ENCODE assay signal across 8 cellular contexts in the genomic region with DNA sequence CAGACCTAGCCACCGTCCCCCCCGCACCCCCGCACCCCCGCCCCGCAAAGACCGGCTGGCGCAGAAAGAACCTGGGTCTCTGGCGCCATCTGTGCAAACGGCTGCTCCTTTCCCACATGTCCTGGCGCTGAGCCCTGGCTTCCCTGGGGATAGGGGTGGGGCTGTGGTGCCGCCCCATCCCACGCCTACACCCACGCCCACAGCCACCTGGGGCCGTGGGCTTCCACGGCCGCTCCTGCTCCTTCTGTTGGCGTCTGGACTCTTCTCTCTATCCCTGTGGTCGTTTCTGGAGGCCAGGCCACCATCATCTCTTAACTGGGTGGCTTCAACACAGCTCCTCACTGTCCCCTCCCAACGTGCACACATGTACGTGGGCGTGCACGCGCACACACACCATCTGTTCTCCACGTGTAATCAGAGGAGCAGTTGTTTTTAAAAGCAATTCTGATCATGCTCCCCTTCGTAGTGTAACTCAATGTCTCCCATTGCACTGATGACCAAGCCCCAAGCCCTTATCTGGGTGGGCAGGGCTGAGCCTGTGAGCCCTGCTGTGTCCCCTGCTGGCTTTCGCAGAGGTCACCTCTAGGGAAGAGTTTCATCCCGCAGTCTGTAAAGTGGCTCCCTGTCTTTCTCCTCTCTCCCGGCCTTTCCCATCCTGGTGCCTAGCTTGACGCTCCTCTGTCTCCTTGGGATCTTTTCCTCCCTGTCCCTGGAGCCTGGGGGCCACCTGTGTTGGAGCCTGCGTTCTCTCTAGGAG. TPM values are rescaled to one million over a fixed set of nuclear protein-coding genes. Genes with fewer than 3 reads are reported as not detected.
DNase-seq lines count a peak whose midpoint lies in the region; ATAC-seq, FAIRE-seq and TF ChIP-seq lines count a peak whose summit lies in the region.

No MANE protein-coding gene starts in this region.

- peak overlapping the region; percentile 72 for H3K4me2 ChIP-seq in hepatocyte

- no peak overlapping the region for H3K27ac ChIP-seq in 22Rv1
- no peak overlapping the region for H3K27ac ChIP-seq in hepatocyte

- no peak overlapping the region for H3K4me3 ChIP-seq in hepatocyte

- H3K36me3 ChIP-seq in hepatocyte (replicated peaks; ENCODE audit: insufficient read depth, low read depth): no peaks in the 10 kb centered on the region

- no peaks in the 10 kb centered on the region for H3K27me3 Mint-ChIP-seq in T-helper 17 cell

- H3K27ac Mint-ChIP-seq in T-helper 17 cell: peak overlapping the region; percentile 95

- H3K9me2 ChIP-seq in hepatocyte (replicated peaks; ENCODE audit: insufficient read depth): no peaks in the 10 kb centered on the region

- H3K4me1 Mint-ChIP-seq in T-helper 17 cell: peaks cover 35% of the 10 kb centered on the region

- TF ChIP-seq POLR2A in GM12891 (IDR thresholded peaks at IDR 0.05; ENCODE audit: low read depth, low read length): no peak

- H4K20me1 ChIP-seq in hepatocyte (ENCODE audit: insufficient read depth, poor library complexity, severe bottlenecking): no peaks in the 10 kb centered on the region

- peaks cover 11% of the 10 kb centered on the region for H3K36me3 Mint-ChIP-seq in T-helper 17 cell (ENCODE audit: low read depth)

- peaks cover 23% of the 10 kb centered on the region for H3K27me3 ChIP-seq in hepatocyte

- peak overlapping the region; percentile 71 for H3K4me3 Mint-ChIP-seq in T-helper 17 cell

- no peaks in the 10 kb centered on the region for H3K4me1 ChIP-seq in hepatocyte (ENCODE audit: insufficient read depth)

- TF ChIP-seq CTCF in 22Rv1 (IDR thresholded peaks at IDR 0.05): peak; percentile 65
- TF ChIP-seq CTCF in hepatocyte (IDR thresholded peaks at IDR 0.05; ENCODE audit: poor library complexity): no peak

- peak; percentile 38 for FAIRE-seq in GM12891 (lab: Jason Lieb, UNC)

- WGBS in hepatocyte (ENCODE audit: low lambda C conversion rate, missing lambda C conversion rate): 30% methylated on average over 28 of the region's 30 CpGs

- H2AFZ ChIP-seq in hepatocyte: no peak overlapping the region

- DNase-seq in GM12891 (ENCODE audit: insufficient read length, low spot score) (no peak), T-helper 17 cell (no peak), hepatocyte (ENCODE audit: low spot score) (no peak), middle frontal gyrus (ENCODE audit: extremely low spot score, low spot score) (no peak), superior temporal gyrus (ENCODE audit: extremely low spot score) (no peak)

- no peaks in the 10 kb centered on the region for H3K79me2 ChIP-seq in hepatocyte

- ATAC-seq in T-helper 17 cell: no peak
- ATAC-seq in GM21528 (IDR thresholded peaks at IDR 0.05; ENCODE audit: low FRiP score, unreplicated experiment): no peak
- no peak for ATAC-seq in GM21447 (IDR thresholded peaks at IDR 0.05; ENCODE audit: unreplicated experiment)

- H3K9me3 ChIP-seq in T-helper 17 cell (ENCODE audit: control insufficient read depth, low read length, poor library complexity, severe bottlenecking): no peaks in the 10 kb centered on the region
- no peaks in the 10 kb centered on the region for H3K9me3 ChIP-seq in hepatocyte (ENCODE audit: low read depth)

TF ChIP-seq in GM12891, 5 proteins besides CTCF, POLR2A, EP300 and RAD21:
- TF ChIP-seq PAX5 (IDR thresholded peaks at IDR 0.05; ENCODE audit: insufficient read depth, low read length, severe bottlenecking): no peak
- no peak for TF ChIP-seq POLR2AphosphoS5 (IDR thresholded peaks at IDR 0.05; ENCODE audit: low read depth, low read length)
- TF ChIP-seq SPI1 (IDR thresholded peaks at IDR 0.05; ENCODE audit: low read depth, low read length): no peak
- TF ChIP-seq POU2F2 (IDR thresholded peaks at IDR 0.05; ENCODE audit: low read depth, low read length): no peak
- TF ChIP-seq TAF1 (IDR thresholded peaks at IDR 0.05; ENCODE audit: low read depth, low read length): no peak
TF ChIP-seq in GM12891: peak in this region for 0.

RNA-seq across cellular contexts. Expression of a gene that starts 31.9 kb away (rescaled TPM):
- 7.4 TPM for polyA plus RNA-seq in GM12891 (2012; ENCODE audit: low read depth, missing spikeins)
- total RNA-seq in T-helper 17 cell (1 to 10 TPM; 2.1 to 3.3 TPM), hepatocyte (5.0 and 5.4 TPM in 2 replicates)
- polyA plus RNA-seq in hepatocyte: 5.2 and 6.3 TPM in 2 replicates
